ENCODE assay signal across 8 cellular contexts in the genomic region with DNA sequence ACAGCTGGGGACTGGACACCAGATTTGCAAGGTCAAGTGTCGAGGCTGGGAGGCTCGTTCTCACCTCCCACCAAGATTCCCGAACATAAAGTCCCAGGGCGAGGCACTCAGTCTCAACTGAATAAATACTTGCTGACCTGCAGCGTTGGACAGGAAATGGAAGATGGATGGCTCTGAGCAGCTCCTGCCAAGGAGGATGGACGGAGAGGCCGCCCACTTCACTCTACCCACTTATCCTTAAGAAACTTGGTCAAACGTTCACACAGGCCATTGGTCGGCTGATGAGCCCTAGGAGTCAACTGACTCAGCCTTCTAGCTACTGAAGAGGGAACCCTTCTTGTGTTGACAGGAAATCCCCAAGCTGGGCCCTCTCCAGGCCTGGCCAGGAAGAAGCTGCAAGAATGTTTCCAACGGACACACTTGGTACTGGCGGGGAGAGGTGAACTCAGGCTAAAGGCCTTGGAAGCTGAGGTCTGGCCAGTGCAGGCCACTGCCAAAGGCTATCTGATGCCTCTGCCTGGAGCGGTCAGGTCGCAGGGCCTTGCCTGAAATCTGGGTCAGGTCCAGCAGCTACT. TPM values are rescaled to one million over a fixed set of nuclear protein-coding genes. Genes with fewer than 3 reads are reported as not detected.
A peak's percentile ranks its signal among the peaks of the same experiment; 100 is the strongest.
DNase-seq lines count a peak whose midpoint lies in the region; ATAC-seq and TF ChIP-seq lines count a peak whose summit lies in the region.

No MANE protein-coding gene starts in this region.

- H3K27ac Mint-ChIP-seq in osteocyte (ENCODE audit: unreplicated experiment), result peak overlapping the region; percentile 92

- peaks cover 80% of the 10 kb centered on the region for H3K4me1 Mint-ChIP-seq in osteocyte (ENCODE audit: unreplicated experiment)

- no peaks in the 10 kb centered on the region for H3K9me3 Mint-ChIP-seq in osteocyte (ENCODE audit: unreplicated experiment)

- H3K4me3 ChIP-seq in fibroblast of the aortic adventitia (ENCODE audit: low read depth, low read length), result no peak overlapping the region

- H3K27me3 Mint-ChIP-seq in osteocyte (ENCODE audit: unreplicated experiment), result no peaks in the 10 kb centered on the region

- peaks cover 3% of the 10 kb centered on the region for H3K36me3 Mint-ChIP-seq in osteocyte (ENCODE audit: unreplicated experiment)

- TF ChIP-seq CTCF in AG09319 (IDR thresholded peaks at IDR 0.05; ENCODE audit: low read depth, low read length) (no peak), fibroblast of the aortic adventitia (IDR thresholded peaks at IDR 0.05; ENCODE audit: insufficient read depth, low read length) (no peak), osteocyte (IDR thresholded peaks at IDR 0.05) (no peak)

- no peak for ATAC-seq in HG03439 (IDR thresholded peaks at IDR 0.05; ENCODE audit: unreplicated experiment)
- no peak for ATAC-seq in GM21717 (IDR thresholded peaks at IDR 0.05; ENCODE audit: unreplicated experiment)

- no peak overlapping the region for H3K4me3 Mint-ChIP-seq in osteocyte (ENCODE audit: unreplicated experiment)

- peak; percentile 69 for DNase-seq in AG09319 (ENCODE audit: extremely low read depth, low read depth)
- peak; percentile 93 for DNase-seq in RPMI7951 (ENCODE audit: low read depth)
- peak; percentile 94 for DNase-seq in fibroblast of the aortic adventitia (ENCODE audit: low read depth)
- DNase-seq in osteocyte (ENCODE audit: extremely low spot score, unreplicated experiment), result no peak
- no peak for DNase-seq in NCI-H187 treated with DMSO at 0.1 percent for 48 hours (lab: John Stamatoyannopoulos, UW)
- DNase-seq in NK-92 (lab: John Stamatoyannopoulos, UW; ENCODE audit: unreplicated experiment), result no peak

RNA-seq across cellular contexts. Expression of gene VAC14, which starts 50.0 kb away (rescaled TPM):
- 33.9 and 39.4 TPM in 2 replicates for total RNA-seq in RPMI7951 (2014; rRNA removed; shearing (Covaris generic))
- total RNA-seq in fibroblast of the aortic adventitia (ENCODE audit: low replicate concordance) (29.7 and 30.8 TPM in 2 replicates), osteocyte (44.5 and 45.3 TPM in 2 replicates)

Comparison
In these comparisons a context has a peak if more than half of its experiments do, and no peak if none do; other contexts are left out.
1. DNase-seq: peak in AG09319 (single experiment), RPMI7951 (single experiment) and fibroblast of the aortic adventitia (single experiment); none in osteocyte (single experiment), NCI-H187 treated with DMSO at 0.1 percent for 48 hours (single experiment) and NK-92 (single experiment).